In genomic region chr6:134198093-134198492, GRCh38 we compare ENCODE assay signal across 1 cellular context.
TF ChIP-seq lines count a peak whose summit lies in the region.

No MANE protein-coding gene starts in this region.

TF ChIP-seq in HepG2, 621 proteins besides CTCF, POLR2A, EP300 and RAD21 (continued from another document and continues in another):
- TF ChIP-seq BHLHE40 (IDR thresholded peaks at IDR 0.05; ENCODE audit: low read length): no peak
- no peak for TF ChIP-seq KLF9 (CRISPR knock-in tag; IDR thresholded peaks at IDR 0.05; ENCODE audit: low read depth)
- TF ChIP-seq ZNF468 (CRISPR knock-in tag; IDR thresholded peaks at IDR 0.05): no peak
- no peak for TF ChIP-seq ZNF33A (CRISPR knock-in tag; IDR thresholded peaks at IDR 0.05; ENCODE audit: borderline replicate concordance)
- no peak for TF ChIP-seq TOPORS (CRISPR knock-in tag; IDR thresholded peaks at IDR 0.05)
- TF ChIP-seq KDM1A (CRISPR knock-in tag; IDR thresholded peaks at IDR 0.05): peak; percentile 71
- TF ChIP-seq ZNF704 (CRISPR knock-in tag; IDR thresholded peaks at IDR 0.05; ENCODE audit: borderline replicate concordance): no peak; the same call in 1 of the 2 replicates
- no peak for TF ChIP-seq MLLT10 (CRISPR knock-in tag; IDR thresholded peaks at IDR 0.05)
- TF ChIP-seq ZNF792 (CRISPR knock-in tag; IDR thresholded peaks at IDR 0.05): peak; percentile 83
- TF ChIP-seq HHEX (CRISPR knock-in tag; IDR thresholded peaks at IDR 0.05): peak; percentile 71; the same call in 1 of the 2 replicates
- TF ChIP-seq ATF4 (CRISPR knock-in tag; IDR thresholded peaks at IDR 0.05): peak in 1 of 2 experiments; percentile 78; a peak in 2 of 4 replicates
- no peak for TF ChIP-seq FOXM1 (CRISPR knock-in tag; IDR thresholded peaks at IDR 0.05)
- TF ChIP-seq ZMYM4 (CRISPR knock-in tag; IDR thresholded peaks at IDR 0.05): peak; percentile 67; the same call in 1 of the 2 replicates
- TF ChIP-seq TEAD3 (CRISPR knock-in tag; optimal IDR thresholded peaks at IDR 0.05; ENCODE audit: borderline replicate concordance): peak; percentile 97
- TF ChIP-seq ZNF691 (CRISPR knock-in tag; IDR thresholded peaks at IDR 0.05; ENCODE audit: borderline replicate concordance, low read depth): no peak
- TF ChIP-seq KLF16 (CRISPR knock-in tag; IDR thresholded peaks at IDR 0.05): peak in 1 of 2 experiments; percentile 81; a peak in 2 of 4 replicates
- TF ChIP-seq ZNF292 (CRISPR knock-in tag; IDR thresholded peaks at IDR 0.05; ENCODE audit: borderline replicate concordance, low read depth): no peak
- TF ChIP-seq YEATS2 (CRISPR knock-in tag; IDR thresholded peaks at IDR 0.05; ENCODE audit: borderline replicate concordance): peak; percentile 41; the same call in 1 of the 2 replicates
- no peak for TF ChIP-seq BCL3 (CRISPR knock-in tag; IDR thresholded peaks at IDR 0.05)
- TF ChIP-seq MIER3 (CRISPR knock-in tag; IDR thresholded peaks at IDR 0.05; ENCODE audit: borderline replicate concordance): peak; percentile 97
- peak; percentile 72; the same call in 1 of the 2 replicates for TF ChIP-seq ZNF652 (CRISPR knock-in tag; IDR thresholded peaks at IDR 0.05; ENCODE audit: borderline replicate concordance, low read depth)
- TF ChIP-seq HOXA3 (CRISPR knock-in tag; IDR thresholded peaks at IDR 0.05): 0 out of 2 replicates have a peak, but pooled peaks have one; percentile 32
- no peak for TF ChIP-seq ZNF777 (CRISPR knock-in tag; IDR thresholded peaks at IDR 0.05)
- TF ChIP-seq E2F2 (CRISPR knock-in tag; IDR thresholded peaks at IDR 0.05; ENCODE audit: borderline replicate concordance): no peak
- TF ChIP-seq PRMT3 (CRISPR knock-in tag; IDR thresholded peaks at IDR 0.05; ENCODE audit: borderline replicate concordance, low read depth): 0 out of 2 replicates have a peak, but pooled peaks have one; percentile 37
- no peak for TF ChIP-seq ZNF788 (CRISPR knock-in tag; IDR thresholded peaks at IDR 0.05; ENCODE audit: borderline replicate concordance)
- peak; percentile 86 for TF ChIP-seq REPIN1 (CRISPR knock-in tag; IDR thresholded peaks at IDR 0.05; ENCODE audit: borderline replicate concordance, low read depth)
- peak; percentile 76 for TF ChIP-seq CREB1 (IDR thresholded peaks at IDR 0.05)
- TF ChIP-seq CREB1 (CRISPR knock-in tag; IDR thresholded peaks at IDR 0.05): peak; percentile 75
- peak; percentile 95; the same call in 1 of the 2 replicates for TF ChIP-seq MBD4 (IDR thresholded peaks at IDR 0.05; ENCODE audit: borderline replicate concordance, low read length)
- TF ChIP-seq TOE1 (CRISPR knock-in tag; IDR thresholded peaks at IDR 0.05): peak; percentile 47; the same call in 1 of the 2 replicates
- no peak for TF ChIP-seq CBX1 (IDR thresholded peaks at IDR 0.05; ENCODE audit: low read depth)
- peak; percentile 69 for TF ChIP-seq FOXK2 (IDR thresholded peaks at IDR 0.05)
- peak; percentile 45; the same call in 1 of the 2 replicates for TF ChIP-seq RFXAP (CRISPR knock-in tag; IDR thresholded peaks at IDR 0.05; ENCODE audit: borderline replicate concordance)
- TF ChIP-seq ETV5 (CRISPR knock-in tag; IDR thresholded peaks at IDR 0.05; ENCODE audit: borderline replicate concordance): peak; percentile 76; the same call in 1 of the 2 replicates
- no peak for TF ChIP-seq ZC3H13 (CRISPR knock-in tag; IDR thresholded peaks at IDR 0.05)
- no peak for TF ChIP-seq NFIB (CRISPR knock-in tag; IDR thresholded peaks at IDR 0.05; ENCODE audit: borderline replicate concordance)
- no peak; the same call in 1 of the 2 replicates for TF ChIP-seq ZBTB10 (CRISPR knock-in tag; IDR thresholded peaks at IDR 0.05; ENCODE audit: borderline replicate concordance)
- peak; percentile 95 for TF ChIP-seq AHDC1 (CRISPR knock-in tag; IDR thresholded peaks at IDR 0.05; ENCODE audit: borderline replicate concordance)
- no peak for TF ChIP-seq TSC22D2 (CRISPR knock-in tag; IDR thresholded peaks at IDR 0.05; ENCODE audit: borderline replicate concordance)
- TF ChIP-seq TCF12 (IDR thresholded peaks at IDR 0.05): no peak
- TF ChIP-seq TCF12 (CRISPR knock-in tag; IDR thresholded peaks at IDR 0.05): 0 out of 2 replicates have a peak, but pooled peaks have one; percentile 83
- no peak for TF ChIP-seq ARNT (IDR thresholded peaks at IDR 0.05)
- TF ChIP-seq ZNF878 (CRISPR knock-in tag; IDR thresholded peaks at IDR 0.05): peak; percentile 86; the same call in 1 of the 2 replicates
- no peak for TF ChIP-seq CENPBD1 (CRISPR knock-in tag; IDR thresholded peaks at IDR 0.05; ENCODE audit: borderline replicate concordance, low read depth)
- TF ChIP-seq HNF4G (IDR thresholded peaks at IDR 0.05; ENCODE audit: borderline replicate concordance, low read depth, low read length): peak; percentile 94
- TF ChIP-seq HNF4G (CRISPR knock-in tag; IDR thresholded peaks at IDR 0.05; ENCODE audit: borderline replicate concordance, low read depth): peak; percentile 76; the same call in 1 of the 2 replicates
- TF ChIP-seq FOXA3 (CRISPR knock-in tag; IDR thresholded peaks at IDR 0.05): peak; percentile 100
- TF ChIP-seq NCOR1 (IDR thresholded peaks at IDR 0.05; ENCODE audit: borderline replicate concordance, low read length): peak; percentile 92; the same call in 1 of the 2 replicates
- TF ChIP-seq CSRNP2 (CRISPR knock-in tag; conservative IDR thresholded peaks at IDR 0.05; ENCODE audit: low read depth): no peak
- TF ChIP-seq SOX5 (CRISPR knock-in tag; IDR thresholded peaks at IDR 0.05; ENCODE audit: borderline replicate concordance): peak; percentile 98
- TF ChIP-seq SALL1 (CRISPR knock-in tag; IDR thresholded peaks at IDR 0.05): peak; percentile 96; the same call in 1 of the 2 replicates
- no peak for TF ChIP-seq SUZ12 (IDR thresholded peaks at IDR 0.05; ENCODE audit: low read depth, low read length)
- TF ChIP-seq SIX1 (CRISPR knock-in tag; IDR thresholded peaks at IDR 0.05; ENCODE audit: borderline replicate concordance): peak; percentile 96
